In the genomic region with DNA sequence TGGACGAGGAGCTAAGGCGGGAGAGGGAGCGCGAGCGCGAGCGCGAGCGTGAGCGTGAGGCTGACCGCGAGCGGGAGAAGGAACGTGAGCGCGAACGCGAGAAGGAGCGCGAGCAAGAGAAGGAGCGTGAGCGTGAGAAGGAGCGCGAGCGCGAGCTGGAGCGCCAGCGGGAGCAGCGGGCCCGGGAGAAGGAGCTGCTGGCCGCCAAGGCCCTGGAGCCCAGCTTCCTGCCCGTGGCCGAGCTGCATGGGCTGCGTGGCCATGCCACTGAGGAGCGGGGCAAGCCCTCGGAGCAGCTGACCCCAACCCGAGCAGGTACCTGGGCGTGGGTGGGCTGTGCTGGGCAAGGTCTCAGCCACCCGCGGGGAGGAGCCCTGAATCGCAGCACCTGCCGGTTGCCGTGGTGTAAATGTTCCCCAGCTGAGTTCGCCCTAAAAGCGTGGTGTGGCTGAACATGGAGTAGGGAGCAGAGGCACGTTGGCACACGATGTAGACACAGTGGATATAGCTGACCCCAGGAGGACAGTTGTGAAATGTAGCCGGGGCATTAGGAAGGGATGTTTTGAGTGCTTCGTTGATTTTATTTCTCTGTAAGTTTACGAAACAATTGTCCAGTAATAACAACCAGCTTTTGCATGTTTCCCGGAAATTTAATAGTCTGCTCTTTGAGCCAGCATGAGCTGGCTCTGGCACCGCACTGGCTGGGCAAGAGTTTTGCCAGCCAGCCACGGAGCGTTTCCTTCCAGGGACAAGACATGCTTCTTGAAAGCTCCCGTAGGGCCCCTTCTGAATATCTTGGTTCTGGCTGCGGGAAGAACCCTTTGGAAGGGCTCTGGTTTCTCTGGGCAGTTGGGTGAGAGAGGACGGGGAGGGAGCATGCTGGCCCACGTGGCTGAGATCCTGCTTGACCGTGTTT, we compare ENCODE assay signal across 28 cellular contexts. TPM values are rescaled to one million over a fixed set of nuclear protein-coding genes. Genes with fewer than 3 reads are reported as not detected.
DNase-seq lines count a peak whose midpoint lies in the region; ATAC-seq and TF ChIP-seq lines count a peak whose summit lies in the region.
"Had no signal": no experiment of that assay in that cellular context is flagged by ENCODE, and none has a peak within 500 bp of the region (broad histone marks: within the 10 kb centered on the region; RNA-seq: fewer than 3 reads in every experiment).

No MANE protein-coding gene starts in this region.

- H3K9ac ChIP-seq in IMR-90 (ENCODE audit: low read depth, low read length) (no peak overlapping the region), neuronal stem cell (ENCODE audit: low read depth, low read length, poor library complexity) (no peak overlapping the region)
- H3K9ac ChIP-seq: GM23248 had no signal

- dilution Hi-C loops in IMR-90 (cut with HindIII; ENCODE audit: low sequenced_read_pairs, unreplicated experiment), result no loop called here

- H3K36me3 Mint-ChIP-seq in Caco-2 (ENCODE audit: insufficient read depth, unreplicated experiment), result peaks cover 84% of the 10 kb centered on the region

- H2AFZ ChIP-seq in IMR-90 (replicated peaks; ENCODE audit: low read length, poor library complexity), result no peak overlapping the region
- H2AFZ ChIP-seq in neuronal stem cell (ENCODE audit: low read length), result no peak overlapping the region
- H2AFZ ChIP-seq: GM23248 had no signal

- no peak overlapping the region for H3K56ac ChIP-seq in IMR-90 (ENCODE audit: extremely low read depth, insufficient read depth, low read length)

- POLR2A ChIA-PET in Caco-2 (lab: Charles Lee), result interaction anchor here (0.6 kb wide), 1 partner anchor 11 kb away, joined by 10 read pairs; no protein-coding TSS in a partner anchor
- POLR2A ChIA-PET in IMR-90 (lab: Charles Lee; ENCODE audit: unreplicated experiment), result no interaction called here

- H3K9me1 ChIP-seq in IMR-90 (ENCODE audit: insufficient read depth, low read length), result 0 out of 2 replicates have a peak, but pooled peaks cover 6% of the 10 kb centered on the region

- H3K23ac ChIP-seq in IMR-90 (ENCODE audit: low read depth, low read length) (no peak overlapping the region), neuronal stem cell (ENCODE audit: low read depth, low read length, poor library complexity) (peak overlapping the region; percentile 34)

- CTCF ChIA-PET in Caco-2 (lab: Charles Lee) (interaction anchor here (1.5 kb wide), 1 partner anchor 61 kb away, joined by 3 read pairs; no protein-coding TSS in a partner anchor), IMR-90 (lab: Yijun Ruan, JAX) (no interaction called here)

- H2BK120ac ChIP-seq in IMR-90 (ENCODE audit: low read depth, low read length), result no peak overlapping the region
- no peak overlapping the region for H2BK120ac ChIP-seq in neuronal stem cell (ENCODE audit: low read depth, low read length)

- no peak overlapping the region for H4K5ac ChIP-seq in IMR-90 (ENCODE audit: low read depth, low read length)

- H3K18ac ChIP-seq in IMR-90 (ENCODE audit: low read depth, low read length), result no peak overlapping the region
- H3K18ac ChIP-seq in neuronal stem cell (ENCODE audit: low read length), result peak overlapping the region; percentile 76

- H3K79me1 ChIP-seq in IMR-90 (ENCODE audit: low read depth in 1 of 2, low read length in 2 of 2) (peaks cover 11 to 29% of the 10 kb centered on the region in 2 experiments), neuronal stem cell (ENCODE audit: low read depth, low read length) (peaks cover 11% of the 10 kb centered on the region)

- intact Hi-C loops in Caco-2 (cut with micrococcal nuclease; ENCODE audit: unreplicated experiment) (no loop called here), IMR-90 (cut with micrococcal nuclease) (loop anchor here (5.0 kb wide), 1 partner anchor 61 kb away; no protein-coding TSS in a partner anchor)

- no peak for DNase-seq in Caco-2
- no peak for DNase-seq in IMR-90
- peak; percentile 92 for DNase-seq in fibroblast of gingiva (ENCODE audit: low read depth)
- DNase-seq in neuronal stem cell (ENCODE audit: low spot score), result no peak
- DNase-seq in brain microvascular endothelial cell, result no peak
- DNase-seq: activated CD4-positive, alpha-beta memory T cell treated with anti-CD3 and anti-CD28 coated beads, Interleukin-2, amount 10 ng/mL, durations not matched to agents 7 days and 5 days; activated CD4-positive, CD25-positive, alpha-beta regulatory T cell treated with anti-CD3 and anti-CD28 coated beads, Interleukin-2, amount 50 U/mL, for 72 hours; activated effector memory CD4-positive, alpha-beta T cell treated with anti-CD3 and anti-CD28 coated beads, Interleukin-2, amount 50 U/mL, for 16 hours; CD4-positive, CD25-positive, alpha-beta regulatory T cell; foreskin keratinocyte; GM23248; left colon; naive thymus-derived CD8-positive, alpha-beta T cell; NCI-H1092; NCI-H2029 treated with DMSO at 0.1 percent for 48 hours; NCI-H524; SJCRH30; stimulated activated naive CD8-positive, alpha-beta T cell treated with anti-CD3 and anti-CD28 coated beads, Interleukin-15, amount 100 ng/mL, for 72 hours; T-cell; tibial artery had no signal

- TF ChIP-seq POLR2A in IMR-90 (IDR thresholded peaks at IDR 0.05; ENCODE audit: low read depth, low read length), result no peak

- H4K20me1 ChIP-seq in IMR-90 (ENCODE audit: insufficient read depth, low read length), result peaks cover 44% of the 10 kb centered on the region

- peak overlapping the region; percentile 2 for H2BK12ac ChIP-seq in neuronal stem cell (ENCODE audit: low read length)

- H3K27ac ChIP-seq in IMR-90 (ENCODE audit: insufficient read depth, low read length) (no peak overlapping the region), neuronal stem cell (replicated peaks; ENCODE audit: low read length) (no peak overlapping the region), brain microvascular endothelial cell (no peak overlapping the region)
- H3K27ac ChIP-seq: foreskin keratinocyte, GM23248, HL-60, pancreas, right lobe of liver, SJCRH30, tibial artery had no signal

- H2BK20ac ChIP-seq in IMR-90 (ENCODE audit: low read depth, low read length), result no peak overlapping the region

- TF ChIP-seq CTCF in Caco-2 (IDR thresholded peaks at IDR 0.05; ENCODE audit: insufficient read depth in 1 of 2, low read depth in 1 of 2, low read length in 1 of 2, severe bottlenecking in 1 of 2, unreplicated experiment in 1 of 2) (no peak), IMR-90 (conservative IDR thresholded peaks at IDR 0.05; ENCODE audit: low read depth, low read length) (no peak), brain microvascular endothelial cell (IDR thresholded peaks at IDR 0.05; ENCODE audit: low read depth, low read length, missing control alignments) (no peak)

- no peaks in the 10 kb centered on the region for H3K27me3 ChIP-seq in Caco-2 (replicated peaks; ENCODE audit: control insufficient read depth, insufficient read depth, low read length)
- no peaks in the 10 kb centered on the region for H3K27me3 ChIP-seq in IMR-90 (ENCODE audit: control insufficient read depth, insufficient read depth, low read length)
- H3K27me3 ChIP-seq in neuronal stem cell (ENCODE audit: control insufficient read depth in 3 of 3, insufficient read depth in 3 of 3, low read depth in 1 of 3, low read length in 3 of 3), result no peaks in the 10 kb centered on the region
- H3K27me3 ChIP-seq in brain microvascular endothelial cell (replicated peaks), result no peaks in the 10 kb centered on the region
- H3K27me3 ChIP-seq: pancreas, right lobe of liver, SJCRH30, tibial artery had no signal

- H3K36me3 ChIP-seq in Caco-2 (ENCODE audit: control insufficient read depth, insufficient read depth, low read length) (peaks cover 12% of the 10 kb centered on the region), IMR-90 (ENCODE audit: control insufficient read depth, insufficient read depth, low read length) (peaks cover 65% of the 10 kb centered on the region), neuronal stem cell (replicated peaks in 1 of 2; ENCODE audit: control insufficient read depth in 2 of 2, insufficient read depth in 2 of 2, low read length in 2 of 2) (peaks cover 25 to 86% of the 10 kb centered on the region in 2 donors), brain microvascular endothelial cell (replicated peaks) (peaks cover 28% of the 10 kb centered on the region)

- H3K4me2 ChIP-seq in IMR-90 (ENCODE audit: low read depth, low read length) (no peak overlapping the region), neuronal stem cell (ENCODE audit: insufficient read depth, low read length, poor library complexity, severe bottlenecking) (no peak overlapping the region)

- H3K27ac Mint-ChIP-seq in Caco-2 (ENCODE audit: unreplicated experiment), result peak overlapping the region; percentile 37
- H3K27ac Mint-ChIP-seq: activated CD4-positive, alpha-beta memory T cell treated with anti-CD3 and anti-CD28 coated beads, Interleukin-2, amount 10 ng/mL, durations not matched to agents 7 days and 5 days; CD4-positive, CD25-positive, alpha-beta regulatory T cell; mesothelial cell of epicardium; T-cell had no signal

- no peak for ATAC-seq in IMR-90 (ENCODE audit: low read depth)
- no peak for ATAC-seq in GM18498 (IDR thresholded peaks at IDR 0.05; ENCODE audit: unreplicated experiment)
- no peak for ATAC-seq in HG03175 (IDR thresholded peaks at IDR 0.05; ENCODE audit: unreplicated experiment)
- no peak for ATAC-seq in GM18519 (IDR thresholded peaks at IDR 0.05; ENCODE audit: low FRiP score, unreplicated experiment)
- ATAC-seq: foreskin keratinocyte; left colon; naive thymus-derived CD8-positive, alpha-beta T cell; Panc1; pancreas; right lobe of liver; stimulated activated naive CD8-positive, alpha-beta T cell treated with anti-CD3 and anti-CD28 coated beads, Interleukin-15, amount 100 ng/mL, for 72 hours; T-cell had no signal

- H4K8ac ChIP-seq in IMR-90 (ENCODE audit: low read depth in 2 of 2, low read length in 2 of 2), result no peak overlapping the region
- H4K8ac ChIP-seq in neuronal stem cell (ENCODE audit: low read depth, low read length), result no peak overlapping the region

- H3K9me3 ChIP-seq in Caco-2 (no peaks in the 10 kb centered on the region), IMR-90 (ENCODE audit: control insufficient read depth, insufficient read depth, low read length) (no peaks in the 10 kb centered on the region), neuronal stem cell (replicated peaks in 1 of 2; ENCODE audit: control insufficient read depth in 2 of 2, insufficient read depth in 1 of 2, low read depth in 1 of 2, low read length in 2 of 2) (no peaks in the 10 kb centered on the region)
- H3K9me3 ChIP-seq: pancreas, right lobe of liver, SJCRH30, tibial artery had no signal

- no peak for TF ChIP-seq RAD21 in IMR-90 (IDR thresholded peaks at IDR 0.05; ENCODE audit: low read length)

- H2BK5ac ChIP-seq in IMR-90 (ENCODE audit: low read depth, low read length, poor library complexity, severe bottlenecking), result no peak overlapping the region
- peak overlapping the region; percentile 75 for H2BK5ac ChIP-seq in neuronal stem cell (ENCODE audit: low read length)

- no peak overlapping the region for H2BK15ac ChIP-seq in IMR-90 (ENCODE audit: low read depth, low read length)
- H2BK15ac ChIP-seq in neuronal stem cell (ENCODE audit: low read length), result no peak overlapping the region

- H3K9me3 Mint-ChIP-seq in Caco-2 (ENCODE audit: unreplicated experiment), result no peaks in the 10 kb centered on the region
- H3K9me3 Mint-ChIP-seq: activated CD4-positive, alpha-beta memory T cell treated with anti-CD3 and anti-CD28 coated beads, Interleukin-2, amount 10 ng/mL, durations not matched to agents 7 days and 5 days; mesothelial cell of epicardium; naive thymus-derived CD8-positive, alpha-beta T cell; stimulated activated naive CD8-positive, alpha-beta T cell treated with anti-CD3 and anti-CD28 coated beads, Interleukin-15, amount 100 ng/mL, for 72 hours; T-cell had no signal

- H3K4ac ChIP-seq in IMR-90 (ENCODE audit: low read depth, low read length), result no peak overlapping the region
- no peak overlapping the region for H3K4ac ChIP-seq in neuronal stem cell (ENCODE audit: low read length)

- H3K14ac ChIP-seq in IMR-90 (replicated peaks; ENCODE audit: low read depth, low read length) (no peak overlapping the region), neuronal stem cell (ENCODE audit: low read length) (peak overlapping the region; percentile 90)

- 94 to 100% methylated on average over 6 to 45 of the region's 59 CpGs for WGBS in IMR-90 (ENCODE audit: extremely low coverage in 2 of 2, insufficient read length in 1 of 2), 2 experiments
- WGBS in neuronal stem cell (ENCODE audit: extremely low coverage in 2 of 2, insufficient read length in 2 of 2, insufficient replicate concordance in 1 of 2), 2 donors, result 100% methylated on average over 19 of the region's 59 CpGs; no CpG with 5 or more reads in 1 of the 2 donors

- H3K4me3 ChIP-seq in Caco-2 (ENCODE audit: low read depth, low read length) (no peak overlapping the region), IMR-90 (ENCODE audit: insufficient read depth, low read depth, low read length) (no peak overlapping the region), neuronal stem cell (ENCODE audit: low read length in 2 of 2) (no peak overlapping the region), brain microvascular endothelial cell (ENCODE audit: low read depth, low read length) (no peak overlapping the region)
- H3K4me3 ChIP-seq: GM23248, pancreas, right lobe of liver, SJCRH30, tibial artery had no signal

- H3K4me1 Mint-ChIP-seq in Caco-2 (ENCODE audit: low read depth, unreplicated experiment), result no peaks in the 10 kb centered on the region
- H3K4me1 Mint-ChIP-seq: activated CD4-positive, alpha-beta memory T cell treated with anti-CD3 and anti-CD28 coated beads, Interleukin-2, amount 10 ng/mL, durations not matched to agents 7 days and 5 days had no signal

- BruUV-seq in Caco-2 (replicated peaks; lab: Mats Ljungman, UMichigan) (no TSS peak), IMR-90 (replicated peaks; lab: Mats Ljungman, UMichigan) (no TSS peak)

- H4K91ac ChIP-seq in IMR-90 (ENCODE audit: insufficient read depth, low read depth, low read length) (no peak overlapping the region), neuronal stem cell (ENCODE audit: low read depth, low read length, poor library complexity) (no peak overlapping the region)

- no peak overlapping the region for H3K4me3 Mint-ChIP-seq in Caco-2 (ENCODE audit: unreplicated experiment)
- H3K4me3 Mint-ChIP-seq: activated CD4-positive, alpha-beta memory T cell treated with anti-CD3 and anti-CD28 coated beads, Interleukin-2, amount 10 ng/mL, durations not matched to agents 7 days and 5 days; CD4-positive, CD25-positive, alpha-beta regulatory T cell; mesothelial cell of epicardium; naive thymus-derived CD8-positive, alpha-beta T cell; T-cell had no signal

- in situ Hi-C loops in IMR-90 (cut with MboI; ENCODE audit: low sequenced_read_pairs), result loop anchor here (5.0 kb wide), 1 partner anchor 61 kb away; no protein-coding TSS in a partner anchor
- in situ Hi-C loops in brain microvascular endothelial cell (cut with HindIII; ENCODE audit: low pct_ligation_motif_present, low sequenced_read_pairs), result no loop called here

- peak overlapping the region; percentile 55 for H2AK9ac ChIP-seq in IMR-90 (replicated peaks; ENCODE audit: low read depth, low read length, poor library complexity)

- H3K4me1 ChIP-seq in Caco-2, result no peaks in the 10 kb centered on the region
- H3K4me1 ChIP-seq in IMR-90 (ENCODE audit: control insufficient read depth, insufficient read depth, low read length), result peaks cover 14% of the 10 kb centered on the region
- peaks cover 20 to 28% of the 10 kb centered on the region in 2 donors for H3K4me1 ChIP-seq in neuronal stem cell (ENCODE audit: control insufficient read depth in 2 of 2, insufficient read depth in 1 of 2, low read depth in 1 of 2, low read length in 2 of 2)
- H3K4me1 ChIP-seq: foreskin keratinocyte had no signal

- H3K27me3 Mint-ChIP-seq in Caco-2 (ENCODE audit: insufficient read depth, unreplicated experiment), result no peaks in the 10 kb centered on the region
- H3K27me3 Mint-ChIP-seq: activated CD4-positive, alpha-beta memory T cell treated with anti-CD3 and anti-CD28 coated beads, Interleukin-2, amount 10 ng/mL, durations not matched to agents 7 days and 5 days; CD4-positive, CD25-positive, alpha-beta regulatory T cell; naive thymus-derived CD8-positive, alpha-beta T cell; stimulated activated naive CD8-positive, alpha-beta T cell treated with anti-CD3 and anti-CD28 coated beads, Interleukin-15, amount 100 ng/mL, for 72 hours; T-cell had no signal

- H2AK5ac ChIP-seq in IMR-90 (ENCODE audit: low read depth, low read length) (no peak overlapping the region), neuronal stem cell (ENCODE audit: low read depth, low read length) (no peak overlapping the region)

RNA-seq across cellular contexts. Expression of a gene that starts 32.1 kb away (rescaled TPM):
- total RNA-seq in Caco-2 (2022) (52.5 and 62.9 TPM in 2 replicates), IMR-90 (2012; rRNA removed) (12.8 and 13.4 TPM in 2 replicates)
- 11.3 and 12.0 TPM in 2 replicates for polyA plus RNA-seq in IMR-90 (2012; rRNA removed)
- polyA plus RNA-seq in IMR-90 (2012; cell fraction: cytosol; rRNA removed), result 4.0 and 9.5 TPM in 2 replicates
- 1.7 and 3.6 TPM in 2 replicates for polyA plus RNA-seq in IMR-90 (2012; cell fraction: nucleus; rRNA removed; ENCODE audit: low replicate concordance)
- 32.2 TPM for polyA plus RNA-seq in neuronal stem cell (2013, experiment 1 of 2)
- polyA plus RNA-seq in neuronal stem cell (2013, experiment 2 of 2), result 33.2 TPM

RNA-seq across cellular contexts. Expression of a gene that starts 43.5 kb away (rescaled TPM):
- total RNA-seq in Caco-2 (2022), result 140 and 142 TPM in 2 replicates
- 9.4 and 14.9 TPM in 2 replicates for total RNA-seq in IMR-90 (2012; rRNA removed)
- polyA plus RNA-seq in IMR-90 (2012; rRNA removed), result 25.5 and 30.8 TPM in 2 replicates
- polyA plus RNA-seq in IMR-90 (2012; cell fraction: cytosol; rRNA removed), result 17.0 and 25.6 TPM in 2 replicates
- 79.5 and 93.9 TPM in 2 replicates for polyA plus RNA-seq in IMR-90 (2012; cell fraction: nucleus; rRNA removed; ENCODE audit: low replicate concordance)
- polyA plus RNA-seq in neuronal stem cell (2013, experiment 1 of 2), result 5.7 TPM
- polyA plus RNA-seq in neuronal stem cell (2013, experiment 2 of 2), result 6.2 TPM
